22 cellular contexts compared by ENCODE assay signal in genomic region chr6:132004668-132005067, GRCh38. TPM values are rescaled to one million over a fixed set of nuclear protein-coding genes. Genes with fewer than 3 reads are reported as not detected.
"Had no signal": no experiment of that assay in that cellular context is flagged by ENCODE, and none has a peak within 500 bp of the region (broad histone marks: within the 10 kb centered on the region; RNA-seq: fewer than 3 reads in every experiment).

No MANE protein-coding gene starts in this region.

- H3K4me3 ChIP-seq: esophagus muscularis mucosa, left ventricle myocardium inferior, right lobe of liver, upper lobe of right lung had no signal

- H3K27me3 ChIP-seq: esophagus muscularis mucosa, neutrophil, right lobe of liver, upper lobe of right lung had no signal

- DNase-seq: activated CD4-positive, alpha-beta memory T cell treated with anti-CD3 and anti-CD28 coated beads for 36 hours; activated CD4-positive, alpha-beta T cell treated with anti-CD3 and anti-CD28 coated beads for 4 hours; activated CD8-positive, alpha-beta memory T cell treated with anti-CD3 and anti-CD28 coated beads, Interleukin-2, amount 50 U/mL, for 4 hours; activated gamma-delta T cell treated with Interleukin-2 at 50 U/mL for 16 hours; activated naive CD4-positive, alpha-beta T cell treated with anti-CD3 and anti-CD28 coated beads, Interleukin-2, amount 50 U/mL, for 16 hours; activated T-cell treated with anti-CD3 and anti-CD28 coated beads, Interleukin-2, amount 50 U/mL, for 1 hour; amniotic stem cell; caudate nucleus; head of caudate nucleus; left ventricle myocardium inferior; naive B cell; nephron progenitor cell; right lobe of liver; stimulated activated CD4-positive, alpha-beta T cell treated with anti-CD3 and anti-CD28 coated beads, Interleukin-4, amount 100 ng/mL, for 24 hours; substantia nigra; T-helper 1 cell; upper lobe of right lung had no signal

- H3K9me3 ChIP-seq: neutrophil, right lobe of liver, upper lobe of right lung had no signal

- ATAC-seq: stimulated activated effector memory CD8-positive, alpha-beta T cell treated with anti-CD3 and anti-CD28 coated beads, Interleukin-12 subunit alpha, Interleukin-12 subunit beta, amount 100 ng/mL, for 72 hours; upper lobe of right lung had no signal

- H3K27ac ChIP-seq: esophagus muscularis mucosa, left ventricle myocardium inferior, neutrophil, right lobe of liver, upper lobe of right lung had no signal

- H3K36me3 ChIP-seq: esophagus muscularis mucosa, left ventricle myocardium inferior, neutrophil, right lobe of liver, upper lobe of right lung had no signal

- H3K4me1 ChIP-seq: right lobe of liver had no signal

RNA-seq across cellular contexts. Expression of gene CCN2, which starts 53.5 kb away (rescaled TPM):
- total RNA-seq: activated CD4-positive, alpha-beta memory T cell treated with anti-CD3 and anti-CD28 coated beads for 36 hours; activated CD8-positive, alpha-beta memory T cell treated with anti-CD3 and anti-CD28 coated beads for 36 hours; activated T-helper 1 cell treated with anti-CD3 and anti-CD28 coated beads, Interleukin-12 subunit alpha, Interleukin-12 subunit beta, Interleukin-2, Interleukin-4 antibody, amounts not matched to agents 30 ng/mL and 10 ng/mL and 1 ng/mL, durations not matched to agents 14 hours and 24 hours and 36 hours had no signal
